In genomic region chr18:33460681-33461080, GRCh38 we compare ENCODE assay signal across 40 cellular contexts. TPM values are rescaled to one million over a fixed set of nuclear protein-coding genes. Genes with fewer than 3 reads are reported as not detected.
"Had no signal": no experiment of that assay in that cellular context is flagged by ENCODE, and none has a peak within 500 bp of the region (broad histone marks: within the 10 kb centered on the region; RNA-seq: fewer than 3 reads in every experiment).

No MANE protein-coding gene starts in this region.

- H3K9me3 ChIP-seq: adrenal gland, ascending aorta, body of pancreas, breast epithelium had no signal

- H3K27me3 ChIP-seq: adrenal gland, ascending aorta, body of pancreas, brain microvascular endothelial cell, breast epithelium, cardiac muscle cell had no signal

- FAIRE-seq: astrocyte, bronchial epithelial cell had no signal

- H3K36me3 ChIP-seq: adrenal gland, ascending aorta, brain microvascular endothelial cell, breast epithelium, cardiac muscle cell had no signal

- H3K4me3 Mint-ChIP-seq: activated naive CD4-positive, alpha-beta T cell treated with anti-CD3 and anti-CD28 coated beads for 36 hours; activated naive CD4-positive, alpha-beta T cell treated with anti-CD3 and anti-CD28 coated beads, Interleukin-2, amount 10 ng/mL, durations not matched to agents 7 days and 5 days; activated naive CD4-positive, alpha-beta T cell treated with anti-CD3 and anti-CD28 coated beads, Interleukin-2, amount 50 U/mL, for 24 hours; activated naive CD8-positive, alpha-beta T cell; activated naive CD8-positive, alpha-beta T cell treated with anti-CD3 and anti-CD28 coated beads for 36 hours; activated naive CD8-positive, alpha-beta T cell treated with anti-CD3 and anti-CD28 coated beads, Interleukin-2, amount 10 ng/mL, durations not matched to agents 7 days and 5 days; activated naive CD8-positive, alpha-beta T cell treated with anti-CD3 and anti-CD28 coated beads, Interleukin-2, amount 50 U/mL, for 24 hours; activated T-cell treated with anti-CD3 and anti-CD28 coated beads, Interleukin-2, amount 50 U/mL, for 24 hours; activated T-cell treated with anti-CD3 and anti-CD28 coated beads, Interleukin-2, amount 50 U/mL, for 4 hours; activated T-cell treated with anti-CD3 and anti-CD28 coated beads, Interleukin-2, amount 50 U/mL, for 72 hours; activated T-helper 1 cell treated with anti-CD3 and anti-CD28 coated beads, Interleukin-12 subunit alpha, Interleukin-12 subunit beta, Interleukin-2, Interleukin-4 antibody, amounts not matched to agents 30 ng/mL and 10 ng/mL and 1 ng/mL, durations not matched to agents 14 hours and 24 hours and 36 hours; activated T-helper 17 cell treated with anti-CD3 and anti-CD28 coated beads, Interleukin-2, amount 50 U/mL, for 72 hours; brain; central memory CD8-positive, alpha-beta T cell had no signal

- H3K36me3 Mint-ChIP-seq: activated naive CD4-positive, alpha-beta T cell treated with anti-CD3 and anti-CD28 coated beads, Interleukin-2, amount 10 ng/mL, durations not matched to agents 7 days and 5 days; activated naive CD4-positive, alpha-beta T cell treated with anti-CD3 and anti-CD28 coated beads, Interleukin-2, amount 50 U/mL, for 24 hours; activated naive CD4-positive, alpha-beta T cell treated with anti-CD3 and anti-CD28 coated beads, Interleukin-2, amount 50 U/mL, for 72 hours; activated naive CD8-positive, alpha-beta T cell; activated naive CD8-positive, alpha-beta T cell treated with anti-CD3 and anti-CD28 coated beads, Interleukin-2, amount 10 ng/mL, durations not matched to agents 7 days and 5 days; brain had no signal

- H3K4me3 ChIP-seq: adrenal gland, ascending aorta, body of pancreas, breast epithelium, cardiac muscle cell had no signal

- H3K4me1 ChIP-seq: adrenal gland, ascending aorta, body of pancreas, breast epithelium had no signal

- DNase-seq: activated effector memory CD4-positive, alpha-beta T cell treated with anti-CD3 and anti-CD28 coated beads, Interleukin-2, amount 50 U/mL, for 16 hours; activated effector memory CD4-positive, alpha-beta T cell treated with Interleukin-2 at 50 U/mL for 16 hours; activated gamma-delta T cell; activated gamma-delta T cell treated with Interleukin-2 at 50 U/mL for 16 hours; activated naive CD4-positive, alpha-beta T cell; activated naive CD4-positive, alpha-beta T cell treated with anti-CD3 and anti-CD28 coated beads for 36 hours; activated naive CD4-positive, alpha-beta T cell treated with anti-CD3 and anti-CD28 coated beads, Interleukin-2, amount 10 ng/mL, durations not matched to agents 7 days and 5 days; activated naive CD4-positive, alpha-beta T cell treated with anti-CD3 and anti-CD28 coated beads, Interleukin-2, amount 50 U/mL, for 16 hours; activated naive CD4-positive, alpha-beta T cell treated with Interleukin-2 at 50 U/mL for 16 hours; activated naive CD8-positive, alpha-beta T cell treated with anti-CD3 and anti-CD28 coated beads for 36 hours; activated naive CD8-positive, alpha-beta T cell treated with anti-CD3 and anti-CD28 coated beads, Interleukin-2, amount 10 ng/mL, durations not matched to agents 7 days and 5 days; activated naive CD8-positive, alpha-beta T cell treated with anti-CD3 and anti-CD28 coated beads, Interleukin-2, amount 50 U/mL, for 24 hours; activated T-cell treated with anti-CD3 and anti-CD28 coated beads, Interleukin-2, amount 50 U/mL, for 1 hour; activated T-cell treated with anti-CD3 and anti-CD28 coated beads, Interleukin-2, amount 50 U/mL, for 24 hours; activated T-cell treated with anti-CD3 and anti-CD28 coated beads, Interleukin-2, amount 50 U/mL, for 4 hours; activated T-cell treated with anti-CD3 and anti-CD28 coated beads, Interleukin-2, amount 50 U/mL, for 48 hours; activated T-cell treated with anti-CD3 and anti-CD28 coated beads, Interleukin-2, amount 50 U/mL, for 72 hours; adrenal gland; amniotic stem cell; amygdala; anterior cingulate cortex; aorta; body of pancreas; brain microvascular endothelial cell; caudate nucleus; central memory CD4-positive, alpha-beta T cell; cerebellar nuclear complex had no signal

- H3K27ac Mint-ChIP-seq: activated naive CD4-positive, alpha-beta T cell treated with anti-CD3 and anti-CD28 coated beads for 36 hours; activated naive CD4-positive, alpha-beta T cell treated with anti-CD3 and anti-CD28 coated beads, Interleukin-2, amount 10 ng/mL, durations not matched to agents 7 days and 5 days; activated naive CD4-positive, alpha-beta T cell treated with anti-CD3 and anti-CD28 coated beads, Interleukin-2, amount 50 U/mL, for 24 hours; activated naive CD4-positive, alpha-beta T cell treated with anti-CD3 and anti-CD28 coated beads, Interleukin-2, amount 50 U/mL, for 72 hours; activated naive CD8-positive, alpha-beta T cell; activated naive CD8-positive, alpha-beta T cell treated with anti-CD3 and anti-CD28 coated beads for 36 hours; activated naive CD8-positive, alpha-beta T cell treated with anti-CD3 and anti-CD28 coated beads, Interleukin-2, amount 10 ng/mL, durations not matched to agents 7 days and 5 days; activated naive CD8-positive, alpha-beta T cell treated with anti-CD3 and anti-CD28 coated beads, Interleukin-2, amount 50 U/mL, for 24 hours; activated T-cell treated with anti-CD3 and anti-CD28 coated beads, Interleukin-2, amount 50 U/mL, for 24 hours; activated T-cell treated with anti-CD3 and anti-CD28 coated beads, Interleukin-2, amount 50 U/mL, for 72 hours; activated T-helper 1 cell treated with anti-CD3 and anti-CD28 coated beads, Interleukin-12 subunit alpha, Interleukin-12 subunit beta, Interleukin-2, Interleukin-4 antibody, amounts not matched to agents 30 ng/mL and 10 ng/mL and 1 ng/mL, durations not matched to agents 14 hours and 24 hours and 36 hours; activated T-helper 17 cell treated with anti-CD3 and anti-CD28 coated beads, Interleukin-2, amount 50 U/mL, for 72 hours; activated T-helper 2 cell treated with anti-CD3 and anti-CD28 coated beads, Interferon-gamma antibody, Interleukin-2, Interleukin-4, amounts not matched to agents 10 μg/mL and 5 μg/mL and 100 μg/mL, durations not matched to agents 14 hours and 24 hours and 36 hours; brain had no signal

- H3K27me3 Mint-ChIP-seq: activated naive CD4-positive, alpha-beta T cell treated with anti-CD3 and anti-CD28 coated beads, Interleukin-2, amount 10 ng/mL, durations not matched to agents 7 days and 5 days; activated naive CD4-positive, alpha-beta T cell treated with anti-CD3 and anti-CD28 coated beads, Interleukin-2, amount 50 U/mL, for 24 hours; activated naive CD8-positive, alpha-beta T cell; activated naive CD8-positive, alpha-beta T cell treated with anti-CD3 and anti-CD28 coated beads for 36 hours; activated naive CD8-positive, alpha-beta T cell treated with anti-CD3 and anti-CD28 coated beads, Interleukin-2, amount 10 ng/mL, durations not matched to agents 7 days and 5 days; activated naive CD8-positive, alpha-beta T cell treated with anti-CD3 and anti-CD28 coated beads, Interleukin-2, amount 50 U/mL, for 24 hours; activated T-cell treated with anti-CD3 and anti-CD28 coated beads, Interleukin-2, amount 50 U/mL, for 24 hours; activated T-helper 17 cell treated with anti-CD3 and anti-CD28 coated beads, Interleukin-2, amount 50 U/mL, for 72 hours; central memory CD8-positive, alpha-beta T cell had no signal

- H3K27ac ChIP-seq: adrenal gland, ascending aorta, body of pancreas, brain microvascular endothelial cell, breast epithelium, cardiac muscle cell had no signal

- H3K4me1 Mint-ChIP-seq: activated naive CD4-positive, alpha-beta T cell treated with anti-CD3 and anti-CD28 coated beads, Interleukin-2, amount 10 ng/mL, durations not matched to agents 7 days and 5 days; activated naive CD4-positive, alpha-beta T cell treated with anti-CD3 and anti-CD28 coated beads, Interleukin-2, amount 50 U/mL, for 24 hours; activated naive CD8-positive, alpha-beta T cell treated with anti-CD3 and anti-CD28 coated beads for 36 hours; activated naive CD8-positive, alpha-beta T cell treated with anti-CD3 and anti-CD28 coated beads, Interleukin-2, amount 10 ng/mL, durations not matched to agents 7 days and 5 days; activated naive CD8-positive, alpha-beta T cell treated with anti-CD3 and anti-CD28 coated beads, Interleukin-2, amount 50 U/mL, for 24 hours; activated T-helper 17 cell treated with anti-CD3 and anti-CD28 coated beads, Interleukin-2, amount 50 U/mL, for 72 hours; brain; central memory CD8-positive, alpha-beta T cell had no signal

- H3K9me3 Mint-ChIP-seq: activated naive CD8-positive, alpha-beta T cell treated with anti-CD3 and anti-CD28 coated beads for 36 hours; brain had no signal

RNA-seq across cellular contexts. Expression of gene CCDC178, which starts 20.2 kb away (rescaled TPM):
- total RNA-seq: activated naive CD4-positive, alpha-beta T cell treated with anti-CD3 and anti-CD28 coated beads for 36 hours; activated naive CD4-positive, alpha-beta T cell treated with anti-CD3 and anti-CD28 coated beads, Interleukin-2, amount 50 U/mL, for 72 hours; activated naive CD8-positive, alpha-beta T cell treated with anti-CD3 and anti-CD28 coated beads for 36 hours; activated naive CD8-positive, alpha-beta T cell treated with anti-CD3 and anti-CD28 coated beads, Interleukin-2, amount 10 ng/mL, durations not matched to agents 7 days and 5 days; activated T-cell treated with anti-CD3 and anti-CD28 coated beads, Interleukin-2, amount 50 U/mL, for 4 hours; activated T-cell treated with anti-CD3 and anti-CD28 coated beads, Interleukin-2, amount 50 U/mL, for 72 hours; activated T-helper 1 cell treated with anti-CD3 and anti-CD28 coated beads, Interleukin-12 subunit alpha, Interleukin-12 subunit beta, Interleukin-2, Interleukin-4 antibody, amounts not matched to agents 30 ng/mL and 10 ng/mL and 1 ng/mL, durations not matched to agents 14 hours and 24 hours and 36 hours; activated T-helper 17 cell treated with anti-CD3 and anti-CD28 coated beads, Interleukin-2, amount 50 U/mL, for 72 hours; activated T-helper 2 cell treated with anti-CD3 and anti-CD28 coated beads, Interferon-gamma antibody, Interleukin-2, Interleukin-4, amounts not matched to agents 10 μg/mL and 5 μg/mL and 100 μg/mL, durations not matched to agents 14 hours and 24 hours and 36 hours; ascending aorta; cardiac muscle cell had no signal
